ENCODE assay signal across 8 cellular contexts in genomic region chr17:31313982-31314787, GRCh38. TPM values are rescaled to one million over a fixed set of nuclear protein-coding genes. Genes with fewer than 3 reads are reported as not detected.
DNase-seq lines count a peak whose midpoint lies in the region; ATAC-seq, FAIRE-seq and TF ChIP-seq lines count a peak whose summit lies in the region.

Gene EVI2B (minus strand): TSS chr17:31314054. CDS start chr17:31305609, 8,445 bp downstream.

- no peaks in the 10 kb centered on the region for H3K9me3 ChIP-seq in SK-N-MC (ENCODE audit: low read depth, low read length)
- H3K9me3 ChIP-seq in suprapubic skin, result no peaks in the 10 kb centered on the region

- H3K36me3 ChIP-seq in SK-N-MC (ENCODE audit: insufficient read depth, low read length) (no peaks in the 10 kb centered on the region), suprapubic skin (no peaks in the 10 kb centered on the region)

- peak; percentile 78 to 86 for DNase-seq in AML-193 (lab: John Stamatoyannopoulos, UW)
- no peak for DNase-seq in H54 (ENCODE audit: insufficient read length, low spot score)
- DNase-seq in SK-N-MC (ENCODE audit: low read depth, low spot score), result peak; percentile 90
- peak; percentile 77 for DNase-seq in fibroblast of peridontal ligament (ENCODE audit: extremely low read depth)
- no peak for DNase-seq in suprapubic skin (ENCODE audit: low spot score in 2 of 2)
- no peak for DNase-seq in OCI-M2 (lab: John Stamatoyannopoulos, UW; ENCODE audit: unreplicated experiment)
- DNase-seq in NCI-H526 treated with DMSO at 0.1 percent for 48 hours (lab: John Stamatoyannopoulos, UW), result no peak

- peaks cover 12% of the 10 kb centered on the region for H3K4me1 ChIP-seq in suprapubic skin

- no peak for TF ChIP-seq EP300 in suprapubic skin (IDR thresholded peaks at IDR 0.05)

- 40% methylated on average over 3 of the region's 3 CpGs for WGBS in suprapubic skin

- FAIRE-seq in H54 (lab: Jason Lieb, UNC), result peak; percentile 74

- ATAC-seq in GM18858 (IDR thresholded peaks at IDR 0.05; ENCODE audit: unreplicated experiment), result no peak

- no peaks in the 10 kb centered on the region for H3K27me3 ChIP-seq in suprapubic skin

- peak within 1 kb of the TSS; percentile 91 for H3K27ac ChIP-seq in SK-N-MC
- H3K27ac ChIP-seq in suprapubic skin, result peak within 1 kb of the TSS; percentile 32

- TF ChIP-seq CTCF in suprapubic skin (IDR thresholded peaks at IDR 0.05), result no peak

- H3K9ac ChIP-seq in SK-N-MC (ENCODE audit: insufficient read length), result no peak within 1 kb of the TSS

- peak within 1 kb of the TSS; percentile 19; the same call in 1 of the 2 replicates for H3K4me3 ChIP-seq in SK-N-MC
- peak within 1 kb of the TSS; percentile 27 for H3K4me3 ChIP-seq in suprapubic skin

- TF ChIP-seq POLR2A in H54 (IDR thresholded peaks at IDR 0.05; ENCODE audit: low read depth, low read length) (no peak), suprapubic skin (IDR thresholded peaks at IDR 0.05) (no peak)

RNA-seq across cellular contexts. Expression of gene EVI2B, which starts in this region (rescaled TPM):
- 1 to 10 TPM; 2.2 to 5.6 (median 3.7) TPM for total RNA-seq in suprapubic skin

Comparison
In these comparisons a context has a peak if more than half of its experiments do, and no peak if none do; other contexts are left out.
1. DNase-seq: peak in AML-193 (2 of 2), SK-N-MC (single experiment) and fibroblast of peridontal ligament (single experiment); none in H54 (single experiment), suprapubic skin (0 of 2), OCI-M2 (single experiment) and NCI-H526 treated with DMSO at 0.1 percent for 48 hours (single experiment).